In the genomic region with DNA sequence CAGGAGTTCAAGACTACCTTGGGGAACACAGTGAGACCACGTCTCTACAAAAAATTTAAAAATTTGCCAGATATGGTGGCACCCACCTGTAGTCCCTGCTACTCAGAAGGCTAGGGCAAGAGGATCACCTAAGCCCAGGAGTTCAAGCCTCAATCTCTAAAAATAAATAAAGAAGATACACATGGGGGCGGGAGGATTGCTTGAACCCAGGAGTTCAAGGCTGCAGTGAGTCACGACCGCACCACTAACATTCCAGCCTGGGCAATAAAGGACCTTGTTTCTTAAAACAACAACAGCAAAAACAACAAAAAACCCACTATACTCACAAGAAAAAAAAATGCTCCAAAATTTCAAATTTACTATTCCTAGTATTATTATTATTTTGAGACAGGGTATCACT, we compare ENCODE assay signal across 29 cellular contexts.
"Had no signal": no experiment of that assay in that cellular context is flagged by ENCODE, and none has a peak within 500 bp of the region (broad histone marks: within the 10 kb centered on the region; RNA-seq: fewer than 3 reads in every experiment).

No MANE protein-coding gene starts in this region.

- ATAC-seq: effector memory CD8-positive, alpha-beta T cell; esophagus mucosa; foreskin keratinocyte; gastrocnemius medialis; gastroesophageal sphincter; heart left ventricle; heart right ventricle had no signal

- H3K4me1 Mint-ChIP-seq: endodermal cell had no signal

- H3K27ac Mint-ChIP-seq: dendritic cell treated with granulocyte-macrophage colony-stimulating factor and Interleukin-4, amounts not matched to agents 40 ng/mL and 50 ng/mL, for 4 days; effector memory CD8-positive, alpha-beta T cell; endodermal cell had no signal

- H3K4me3 Mint-ChIP-seq: dendritic cell treated with granulocyte-macrophage colony-stimulating factor and Interleukin-4, amounts not matched to agents 40 ng/mL and 50 ng/mL, for 4 days; effector memory CD8-positive, alpha-beta T cell; endodermal cell had no signal

- H3K9me3 Mint-ChIP-seq: dendritic cell treated with granulocyte-macrophage colony-stimulating factor and Interleukin-4, amounts not matched to agents 40 ng/mL and 50 ng/mL, for 4 days; effector memory CD8-positive, alpha-beta T cell; endodermal cell had no signal

- H3K4me3 ChIP-seq: colonic mucosa, coronary artery, dorsolateral prefrontal cortex, esophagus muscularis mucosa, esophagus squamous epithelium, gastrocnemius medialis, gastroesophageal sphincter, heart left ventricle, heart right ventricle had no signal

- H3K4me1 ChIP-seq: colonic mucosa, esophagus muscularis mucosa, esophagus squamous epithelium, foreskin keratinocyte, gastrocnemius medialis, gastroesophageal sphincter had no signal

- H3K36me3 ChIP-seq: colonic mucosa had no signal

- H3K27me3 Mint-ChIP-seq: dendritic cell treated with granulocyte-macrophage colony-stimulating factor and Interleukin-4, amounts not matched to agents 40 ng/mL and 50 ng/mL, for 4 days; effector memory CD8-positive, alpha-beta T cell had no signal

- DNase-seq: colonic mucosa; cortex of kidney; dermis blood vessel endothelial cell; dorsolateral prefrontal cortex; effector CD4-positive, alpha-beta T cell; effector CD8-positive, alpha-beta T cell; effector memory CD4-positive, alpha-beta T cell; effector memory CD8-positive, alpha-beta T cell; endodermal cell; erythroblast; esophagus squamous epithelium; foreskin fibroblast; foreskin keratinocyte; foreskin melanocyte; gastrocnemius medialis; glutamatergic neuron; head of caudate nucleus; heart left ventricle; heart right ventricle had no signal

- H3K27me3 ChIP-seq: colonic mucosa, dorsolateral prefrontal cortex, esophagus muscularis mucosa, esophagus squamous epithelium, foreskin keratinocyte, gastrocnemius medialis, gastroesophageal sphincter, heart left ventricle, heart right ventricle had no signal

- H3K9me3 ChIP-seq: colonic mucosa, esophagus muscularis mucosa, esophagus squamous epithelium, gastrocnemius medialis, gastroesophageal sphincter, heart left ventricle, heart right ventricle had no signal

- H3K27ac ChIP-seq: colonic mucosa, coronary artery, dorsolateral prefrontal cortex, epithelial cell of prostate, esophagus muscularis mucosa, esophagus squamous epithelium, foreskin keratinocyte, gastrocnemius medialis, gastroesophageal sphincter, heart left ventricle, heart right ventricle had no signal

- FAIRE-seq: colon, endometrium, endothelial cell of umbilical vein, frontal cortex had no signal
